In the genomic region with DNA sequence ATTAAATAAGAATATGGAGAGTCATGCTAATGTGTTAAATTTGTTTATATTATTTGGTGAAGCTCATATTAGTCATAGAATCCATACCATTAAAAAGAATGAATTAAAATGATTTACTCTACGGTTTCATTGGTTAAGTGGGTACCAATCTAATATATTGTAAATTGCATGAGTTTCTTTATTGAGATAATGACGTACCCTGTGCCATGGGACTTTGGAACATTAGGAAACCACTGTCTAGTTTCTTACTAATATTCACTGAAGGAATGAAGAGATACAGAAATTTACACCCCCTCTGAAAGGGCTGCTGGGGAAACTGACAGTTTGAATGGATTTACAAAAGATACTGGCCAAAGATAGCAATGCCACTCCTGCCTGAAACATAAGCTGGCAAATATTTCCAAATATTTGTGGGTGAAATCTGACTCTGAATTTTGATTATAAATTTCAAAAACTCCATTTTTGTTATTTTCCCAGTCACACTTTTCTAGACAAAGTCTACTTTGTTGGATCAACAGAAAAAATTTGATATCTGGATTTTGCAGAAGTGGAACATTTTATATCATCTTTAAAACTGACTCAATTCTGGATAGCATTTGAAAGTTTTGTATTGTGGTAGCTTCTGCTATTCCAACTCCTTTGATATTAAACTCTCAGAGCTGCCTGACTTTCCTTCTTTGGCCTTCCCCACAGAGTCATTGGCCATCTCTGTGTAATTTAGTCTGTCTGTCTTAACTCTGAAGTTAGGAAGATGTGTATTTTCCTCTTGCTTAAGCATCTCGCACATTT, we compare ENCODE assay signal across 11 cellular contexts. TPM values are rescaled to one million over a fixed set of nuclear protein-coding genes. Genes with fewer than 3 reads are reported as not detected.
DNase-seq lines count a peak whose midpoint lies in the region; ATAC-seq and TF ChIP-seq lines count a peak whose summit lies in the region.
"Had no signal": no experiment of that assay in that cellular context is flagged by ENCODE, and none has a peak within 500 bp of the region (broad histone marks: within the 10 kb centered on the region; RNA-seq: fewer than 3 reads in every experiment).

No MANE protein-coding gene starts in this region.

- H3K27me3 ChIP-seq in GM23338 (ENCODE audit: insufficient read depth), result no peaks in the 10 kb centered on the region
- H3K27me3 ChIP-seq in smooth muscle cell (ENCODE audit: low read depth), result no peaks in the 10 kb centered on the region
- H3K27me3 ChIP-seq in endodermal cell (ENCODE audit: control insufficient read depth, insufficient read depth, low read length, poor library complexity, severe bottlenecking), result no peaks in the 10 kb centered on the region
- H3K27me3 ChIP-seq in left lung, result no peaks in the 10 kb centered on the region

- H3K4me3 Mint-ChIP-seq in GM23338 (peak overlapping the region; percentile 22; the same call in 1 of the 3 replicates), activated B cell treated with CpG ODN at 0.5 μM for 24 hours (no peak overlapping the region), endodermal cell (no peak overlapping the region)
- H3K4me3 Mint-ChIP-seq: memory B cell had no signal

- H3K4me2 ChIP-seq in GM23338, result peak overlapping the region; percentile 64
- H3K4me2 ChIP-seq in smooth muscle cell, result peak overlapping the region; percentile 58

- WGBS in smooth muscle cell (ENCODE audit: low lambda C conversion rate), result 68% methylated on average over 3 of the region's 3 CpGs
- WGBS in endodermal cell (ENCODE audit: insufficient coverage in 1 of 2, insufficient read length in 1 of 2), 2 experiments, result 71 to 79% methylated on average over 2 to 3 of the region's 3 CpGs

- H4K20me1 ChIP-seq in GM23338 (replicated peaks; ENCODE audit: insufficient read depth) (no peaks in the 10 kb centered on the region), smooth muscle cell (ENCODE audit: low read depth) (no peaks in the 10 kb centered on the region)

- H3K36me3 ChIP-seq in GM23338 (ENCODE audit: insufficient read depth), result no peaks in the 10 kb centered on the region
- H3K36me3 ChIP-seq in smooth muscle cell (ENCODE audit: low read depth), result no peaks in the 10 kb centered on the region
- no peaks in the 10 kb centered on the region for H3K36me3 ChIP-seq in endodermal cell (ENCODE audit: control insufficient read depth, insufficient read depth, low read length)
- H3K36me3 ChIP-seq in left lung, result peaks cover 0 to 14% of the 10 kb centered on the region in 2 donors

- H3K27ac ChIP-seq in GM23338 (ENCODE audit: low read depth) (no peak overlapping the region), smooth muscle cell (ENCODE audit: low read depth) (peak overlapping the region; percentile 88), endodermal cell (ENCODE audit: low read depth, low read length) (no peak overlapping the region), left lung (peak overlapping the region in 1 of 2 donors; percentile 63)

- CTCF ChIA-PET in activated B cell treated with CpG ODN at 0.5 μM for 24 hours (lab: Charles Lee), result interaction anchor here (1.4 to 2.1 kb wide), 3 partner anchors 11 to 79 kb away, joined by 4 to 12 read pairs (median 6); no protein-coding TSS in a partner anchor

- TF ChIP-seq CTCF in GM23338 (conservative IDR thresholded peaks at IDR 0.05; ENCODE audit: low read depth in 2 of 2), result no peak
- no peak for TF ChIP-seq CTCF in activated B cell treated with CpG ODN at 0.5 μM for 24 hours (IDR thresholded peaks at IDR 0.05)
- no peak for TF ChIP-seq CTCF in smooth muscle cell (IDR thresholded peaks at IDR 0.05; ENCODE audit: borderline replicate concordance, insufficient read depth, poor library complexity, severe bottlenecking)
- no peak for TF ChIP-seq CTCF in endodermal cell (conservative IDR thresholded peaks at IDR 0.05)
- no peak for TF ChIP-seq CTCF in left lung (IDR thresholded peaks at IDR 0.05)

- H3K9ac ChIP-seq in smooth muscle cell (ENCODE audit: low read depth), result peak overlapping the region; percentile 55
- H3K9ac ChIP-seq in endodermal cell (ENCODE audit: extremely low read depth, low read length, poor library complexity, severe bottlenecking), result no peak overlapping the region

- H3K9me2 ChIP-seq in GM23338 (ENCODE audit: insufficient read depth), result peaks cover 3% of the 10 kb centered on the region; the same call in 1 of the 2 replicates

- peaks cover 31% of the 10 kb centered on the region for H3K4me1 Mint-ChIP-seq in GM23338
- H3K4me1 Mint-ChIP-seq in activated B cell treated with CpG ODN at 0.5 μM for 24 hours, result peaks cover 75% of the 10 kb centered on the region
- peaks cover 16% of the 10 kb centered on the region for H3K4me1 Mint-ChIP-seq in endodermal cell

- H3K4me1 ChIP-seq in GM23338 (ENCODE audit: insufficient read depth), result peaks cover 18% of the 10 kb centered on the region
- peaks cover 6% of the 10 kb centered on the region for H3K4me1 ChIP-seq in smooth muscle cell (ENCODE audit: low read depth)
- H3K4me1 ChIP-seq in endodermal cell (ENCODE audit: control insufficient read depth, insufficient read depth, low read length), result no peaks in the 10 kb centered on the region
- peaks cover 6 to 30% of the 10 kb centered on the region in 2 donors for H3K4me1 ChIP-seq in left lung

- H3K27me3 Mint-ChIP-seq in GM23338 (ENCODE audit: insufficient read depth, low read depth, poor library complexity) (peaks cover 4% of the 10 kb centered on the region), activated B cell treated with CpG ODN at 0.5 μM for 24 hours (no peaks in the 10 kb centered on the region), endodermal cell (ENCODE audit: insufficient read depth) (no peaks in the 10 kb centered on the region)
- H3K27me3 Mint-ChIP-seq: memory B cell had no signal

- H3K4me3 ChIP-seq in GM23338, result no peak overlapping the region
- no peak overlapping the region for H3K4me3 ChIP-seq in smooth muscle cell
- no peak overlapping the region for H3K4me3 ChIP-seq in endodermal cell (ENCODE audit: low read length)
- no peak overlapping the region for H3K4me3 ChIP-seq in left lung

- ATAC-seq in GM23338 (no peak), activated B cell treated with CpG ODN at 0.5 μM for 24 hours (ENCODE audit: low read depth) (no peak), left lobe of liver (peak; percentile 44), GM21447 (IDR thresholded peaks at IDR 0.05; ENCODE audit: unreplicated experiment) (no peak), left lung (no peak)

- peak overlapping the region; percentile 6; the same call in 1 of the 2 replicates for H2AFZ ChIP-seq in GM23338
- H2AFZ ChIP-seq in smooth muscle cell (ENCODE audit: low read depth), result peak overlapping the region; percentile 79

- H3K36me3 Mint-ChIP-seq in GM23338 (ENCODE audit: low read depth), result no peaks in the 10 kb centered on the region
- peaks cover 78% of the 10 kb centered on the region for H3K36me3 Mint-ChIP-seq in activated B cell treated with CpG ODN at 0.5 μM for 24 hours (ENCODE audit: low read depth)
- no peaks in the 10 kb centered on the region for H3K36me3 Mint-ChIP-seq in endodermal cell (ENCODE audit: low read depth)

- H3K9me3 Mint-ChIP-seq in GM23338, result no peaks in the 10 kb centered on the region
- H3K9me3 Mint-ChIP-seq in activated B cell treated with CpG ODN at 0.5 μM for 24 hours, result no peaks in the 10 kb centered on the region
- H3K9me3 Mint-ChIP-seq in endodermal cell, result no peaks in the 10 kb centered on the region
- H3K9me3 Mint-ChIP-seq: memory B cell had no signal

- intact Hi-C loops in activated B cell treated with CpG ODN at 0.5 μM for 24 hours (cut with micrococcal nuclease), result loop anchor here (2.0 kb wide), 2 partner anchors 15 to 19 kb away; no protein-coding TSS in a partner anchor
- intact Hi-C loops in left lung (cut with DNase I), result no loop called here

- H3K27ac Mint-ChIP-seq in GM23338, result peak overlapping the region; percentile 88
- H3K27ac Mint-ChIP-seq in activated B cell treated with CpG ODN at 0.5 μM for 24 hours, result peak overlapping the region; percentile 35
- no peak overlapping the region for H3K27ac Mint-ChIP-seq in endodermal cell

- DNase-seq in GM23338 (ENCODE audit: low spot score) (no peak), activated B cell treated with CpG ODN at 0.5 μM for 24 hours (no peak), left lobe of liver (ENCODE audit: low spot score) (no peak), smooth muscle cell (lab: John Stamatoyannopoulos, UW; ENCODE audit: unreplicated experiment) (no peak), DMS153 treated with DMSO at 0.1 percent for 48 hours (lab: John Stamatoyannopoulos, UW; ENCODE audit: unreplicated experiment) (no peak), endodermal cell (no peak), left lung (no peak)
- DNase-seq: activated naive CD4-positive, alpha-beta T cell treated with anti-CD3 and anti-CD28 coated beads, Interleukin-2, amount 50 U/mL, for 16 hours; GOT3 had no signal

- H3K79me2 ChIP-seq in GM23338 (replicated peaks; ENCODE audit: insufficient read depth), result no peaks in the 10 kb centered on the region
- H3K79me2 ChIP-seq in smooth muscle cell (ENCODE audit: low read depth), result peaks cover 37% of the 10 kb centered on the region

- H3K9me3 ChIP-seq in smooth muscle cell (replicated peaks; ENCODE audit: low read depth) (no peaks in the 10 kb centered on the region), endodermal cell (ENCODE audit: control insufficient read depth, low read length) (no peaks in the 10 kb centered on the region), left lung (no peaks in the 10 kb centered on the region)

- H3F3A ChIP-seq in GM23338 (replicated peaks; ENCODE audit: low read depth) (no peaks in the 10 kb centered on the region), smooth muscle cell (ENCODE audit: low read depth) (peaks cover 3% of the 10 kb centered on the region)

- POLR2A ChIA-PET in activated B cell treated with CpG ODN at 0.5 μM for 24 hours (lab: Charles Lee), result interaction anchor here (1.1 to 2.3 kb wide), 2 partner anchors 12 to 21 kb away, joined by 4 to 17 read pairs; partner anchors contain the start of gene MDFIC

TF ChIP-seq in GM23338, 12 proteins besides CTCF, POLR2A, EP300 and RAD21 (continues in another document):
- TF ChIP-seq EZH2phosphoT487 (IDR thresholded peaks at IDR 0.05; ENCODE audit: unreplicated experiment) (no peak), POLR2AphosphoS5 (IDR thresholded peaks at IDR 0.05; ENCODE audit: low read depth) (no peak)

RNA-seq across cellular contexts. Expression of gene MDFIC, which starts 22.3 kb away (rescaled TPM):
- 5.2 and 9.8 TPM in 2 replicates for total RNA-seq in GM23338 (2014; rRNA removed; shearing (Covaris generic))
- polyA plus RNA-seq in GM23338 (2016; fragmentation: Nextera tagmentation; extraction: Ambion mirVana) (3.0 and 4.2 TPM in 2 replicates), smooth muscle cell (17.5 and 18.4 TPM in 2 replicates)
- total RNA-seq in activated B cell treated with CpG ODN at 0.5 μM for 24 hours (139 and 160 TPM in 2 replicates), left lobe of liver (8.0 TPM), smooth muscle cell (36.9 and 37.0 TPM in 2 replicates), endodermal cell (10 to 100 TPM in 1 of 2 donors, 1 to 10 TPM in 1; 7.4 to 15.1 TPM), left lung (10 to 100 TPM; 30.8 to 50.0 TPM)
- polyA plus RNA-seq in endodermal cell (2013, experiment 1 of 2), result 22.1 TPM
- polyA plus RNA-seq in endodermal cell (2013, experiment 2 of 2), result 18.5 TPM
